11 cellular contexts compared by ENCODE assay signal in the genomic region with DNA sequence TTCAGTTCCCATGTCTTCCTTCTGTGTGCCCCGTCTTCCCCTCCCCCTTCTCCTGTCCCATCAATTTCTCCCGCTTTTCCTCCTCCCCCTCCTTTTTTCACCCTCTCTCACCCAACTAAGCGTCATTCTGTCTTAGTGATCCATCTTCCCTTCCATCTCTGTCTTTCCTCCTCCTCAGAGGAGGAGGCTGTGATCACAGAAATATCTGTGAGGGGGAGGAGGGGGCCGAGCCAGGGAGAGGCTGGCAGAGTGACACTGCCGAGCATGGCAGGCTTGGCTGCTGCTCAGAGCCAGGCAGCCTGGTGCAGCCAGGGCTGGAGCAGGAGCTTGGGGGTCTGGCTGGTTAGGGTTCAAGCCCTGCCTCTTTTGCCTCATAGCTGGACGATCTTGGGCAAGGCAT. TPM values are rescaled to one million over a fixed set of nuclear protein-coding genes. Genes with fewer than 3 reads are reported as not detected.
"Had no signal": no experiment of that assay in that cellular context is flagged by ENCODE, and none has a peak within 500 bp of the region (broad histone marks: within the 10 kb centered on the region; RNA-seq: fewer than 3 reads in every experiment).

No MANE protein-coding gene starts in this region.

- H3K36me3 ChIP-seq: HAP-1 had no signal

- DNase-seq: GM23248, GOT3, H7, HFFc6, KBM-7 had no signal

- H3K4me3 ChIP-seq: GM23248, HAP-1 had no signal

- ATAC-seq: HCT116, HepG2 had no signal

- H3K9me3 ChIP-seq: HAP-1 had no signal

- H3K27ac ChIP-seq: GM23248, HL-60 had no signal

- H3K4me1 ChIP-seq: HAP-1 had no signal

RNA-seq across cellular contexts. Expression of gene HTR6, which starts 7.6 kb away (rescaled TPM):
- total RNA-seq: GM23248, H4, HFFc6, HT1080 had no signal
